ENCODE assay signal across 2 cellular contexts in the genomic region with DNA sequence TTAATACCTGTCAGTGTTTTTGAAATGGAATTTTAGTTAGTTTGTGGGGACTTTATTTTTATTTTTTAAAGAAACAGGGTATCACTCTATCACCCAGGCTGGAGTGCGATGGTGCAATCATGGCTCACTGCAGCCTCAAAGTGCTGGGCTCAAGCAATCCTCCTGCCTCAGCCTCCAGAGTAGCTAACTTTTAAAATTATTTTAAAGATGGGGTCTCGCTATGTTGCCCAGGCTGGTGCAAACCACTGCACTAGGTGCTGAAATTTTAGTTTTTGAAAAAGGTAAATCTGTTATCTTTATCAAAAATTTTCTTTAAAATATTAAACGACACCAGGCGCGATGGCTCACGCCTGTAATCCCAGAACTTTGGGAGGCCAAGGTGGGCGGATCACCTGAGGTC.
TF ChIP-seq lines count a peak whose summit lies in the region.

No MANE protein-coding gene starts in this region.

TF ChIP-seq in A549, 52 proteins besides CTCF, POLR2A, EP300 and RAD21:
- TF ChIP-seq BCL3 (IDR thresholded peaks at IDR 0.05): 0 out of 3 replicates have a peak, but pooled peaks have one; percentile 21
- TF ChIP-seq CEBPB (IDR thresholded peaks at IDR 0.05): no peak
TF ChIP-seq in A549: peak in this region for 1.

TF ChIP-seq in K562, 482 proteins besides CTCF, POLR2A, EP300 and RAD21:
- TF ChIP-seq SRF (CRISPR knock-in tag; IDR thresholded peaks at IDR 0.05) (no peak), ADNP (tag; IDR thresholded peaks at IDR 0.05) (no peak), TGIF2 (CRISPR knock-in tag; IDR thresholded peaks at IDR 0.05) (no peak), ZNF740 (CRISPR knock-in tag; IDR thresholded peaks at IDR 0.05) (no peak), ZNF740 (tag; IDR thresholded peaks at IDR 0.05) (no peak), SMARCA5 (IDR thresholded peaks at IDR 0.05) (no peak), RBM25 (IDR thresholded peaks at IDR 0.05; ENCODE audit: low read depth, low read length, severe bottlenecking) (peak; percentile 42), ZNF644 (tag; IDR thresholded peaks at IDR 0.05; ENCODE audit: low read depth) (no peak), DNMT1 (IDR thresholded peaks at IDR 0.05) (no peak)
TF ChIP-seq in K562: peak in this region for 1.
